Comparison of ENCODE assay signal across 21 cellular contexts in genomic region chr20:21523895-21524294, GRCh38. TPM values are rescaled to one million over a fixed set of nuclear protein-coding genes. Genes with fewer than 3 reads are reported as not detected.
"Had no signal": no experiment of that assay in that cellular context is flagged by ENCODE, and none has a peak within 500 bp of the region (broad histone marks: within the 10 kb centered on the region; RNA-seq: fewer than 3 reads in every experiment).

No MANE protein-coding gene starts in this region.

- H3K36me3 Mint-ChIP-seq: stimulated activated effector memory CD8-positive, alpha-beta T cell treated with anti-CD3 and anti-CD28 coated beads, Interleukin-12 subunit alpha, Interleukin-12 subunit beta, amount 100 ng/mL, for 72 hours; T-cell had no signal

- DNase-seq: activated CD4-positive, alpha-beta T cell treated with anti-CD3 and anti-CD28 coated beads for 1 hour; activated CD4-positive, alpha-beta T cell treated with anti-CD3 and anti-CD28 coated beads, Interleukin-2, amount 50 U/mL, for 48 hours; activated T-cell treated with anti-CD3 and anti-CD28 coated beads, Interleukin-2, amount 50 U/mL, for 24 hours; body of pancreas; foreskin melanocyte; left lung; mammary epithelial cell; nephron progenitor cell; nucleus accumbens; sigmoid colon; stimulated activated CD4-positive, alpha-beta T cell treated with anti-CD3 and anti-CD28 coated beads, Interleukin-4, amount 100 ng/mL, for 24 hours; T-cell had no signal

- H3K9me3 Mint-ChIP-seq: activated naive CD4-positive, alpha-beta T cell treated with anti-CD3 and anti-CD28 coated beads, Interleukin-2, amount 50 U/mL, for 72 hours; activated T-cell treated with anti-CD3 and anti-CD28 coated beads, Interleukin-2, amount 50 U/mL, for 24 hours; stimulated activated effector memory CD8-positive, alpha-beta T cell treated with anti-CD3 and anti-CD28 coated beads, Interleukin-12 subunit alpha, Interleukin-12 subunit beta, amount 100 ng/mL, for 72 hours; T-cell had no signal

- H3K36me3 ChIP-seq: left lung, sigmoid colon had no signal

- H3K4me3 Mint-ChIP-seq: stimulated activated effector memory CD8-positive, alpha-beta T cell treated with anti-CD3 and anti-CD28 coated beads, Interleukin-12 subunit alpha, Interleukin-12 subunit beta, amount 100 ng/mL, for 72 hours had no signal

- H3K4me3 ChIP-seq: body of pancreas, left lung, sigmoid colon had no signal

- H3K27ac Mint-ChIP-seq: nephron progenitor cell; stimulated activated effector memory CD8-positive, alpha-beta T cell treated with anti-CD3 and anti-CD28 coated beads, Interleukin-12 subunit alpha, Interleukin-12 subunit beta, amount 100 ng/mL, for 72 hours; T-cell had no signal

- ATAC-seq: activated naive CD4-positive, alpha-beta T cell treated with anti-CD3 and anti-CD28 coated beads, Interleukin-2, amount 50 U/mL, for 72 hours; body of pancreas; left lung; SK-N-SH treated with all-trans-retinoic acid at 6 μM for 48 hours; stimulated activated effector memory CD8-positive, alpha-beta T cell treated with anti-CD3 and anti-CD28 coated beads, Interleukin-12 subunit alpha, Interleukin-12 subunit beta, amount 100 ng/mL, for 72 hours; T-cell had no signal

- H3K27ac ChIP-seq: left lung, sigmoid colon had no signal

- H3K9me3 ChIP-seq: body of pancreas, left lung, sigmoid colon had no signal

RNA-seq across cellular contexts. Expression of gene NKX2-2, which starts 10.0 kb away (rescaled TPM):
- total RNA-seq: activated naive CD4-positive, alpha-beta T cell treated with anti-CD3 and anti-CD28 coated beads, Interleukin-2, amount 50 U/mL, for 72 hours; dermis microvascular lymphatic vessel endothelial cell; epithelial cell of proximal tubule; kidney epithelial cell; left lung; mammary epithelial cell; myocyte; renal cortical epithelial cell; sigmoid colon; T-cell; urinary bladder had no signal
- polyA plus RNA-seq: mammary epithelial cell, urinary bladder had no signal
